8 cellular contexts compared by ENCODE assay signal in genomic region chr20:41693136-41693979, GRCh38.
DNase-seq lines count a peak whose midpoint lies in the region; ATAC-seq and TF ChIP-seq lines count a peak whose summit lies in the region.

No MANE protein-coding gene starts in this region.

- H3K27me3 ChIP-seq in heart left ventricle (no peaks in the 10 kb centered on the region), trophoblast cell (ENCODE audit: insufficient read depth, low read length) (no peaks in the 10 kb centered on the region), transverse colon (no peaks in the 10 kb centered on the region)

- H3K14ac ChIP-seq in trophoblast cell (ENCODE audit: low read length) = peak overlapping the region; percentile 82

- H3K36me3 ChIP-seq in heart left ventricle (no peaks in the 10 kb centered on the region), trophoblast cell (ENCODE audit: control insufficient read depth in 1 of 2, insufficient read depth in 2 of 2, low read length in 2 of 2) (no peaks in the 10 kb centered on the region), transverse colon (no peaks in the 10 kb centered on the region)

- in situ Hi-C loops in transverse colon (cut with MboI; ENCODE audit: low pct_ligation_motif_present in 1 of 4, low pct_unique_long_range_greater_than_20kb in 1 of 4, low sequenced_read_pairs in 3 of 4) = no loop called here

- no peak overlapping the region for H2AK5ac ChIP-seq in trophoblast cell (ENCODE audit: low read length)

- peak overlapping the region; percentile 86 for H3K18ac ChIP-seq in trophoblast cell (ENCODE audit: low read length)

- H3K4ac ChIP-seq in trophoblast cell (ENCODE audit: low read depth, low read length) = peak overlapping the region; percentile 25

- H2BK120ac ChIP-seq in trophoblast cell (ENCODE audit: insufficient read depth, low read length, poor library complexity) = peak overlapping the region; percentile 84

- H3K4me3 ChIP-seq in GM12864 (ENCODE audit: low read depth, low read length) (peak overlapping the region; percentile 67), heart left ventricle (peak overlapping the region; percentile 56 to 87 (median 73)), trophoblast cell (ENCODE audit: low read depth, low read length) (peak overlapping the region; percentile 80), transverse colon (peak overlapping the region; percentile 65 to 84 (median 65))

- no peak overlapping the region for H3K23ac ChIP-seq in trophoblast cell (ENCODE audit: low read length)

- intact Hi-C loops in heart left ventricle (cut with DNase I) (loop anchor here in 6 of 10 donors (5.0 to 10.0 kb wide), 9 partner anchors 76 to 556 kb away; partner anchors contain the start of genes CHD6 (in 5 of the 6), LPIN3 (in 3 of the 6) and PLCG1 (in 1 of the 6)), transverse colon (cut with DNase I; ENCODE audit: low total_unique reads) (no loop called here)

- peak overlapping the region; percentile 76 for H3K4me2 ChIP-seq in trophoblast cell (ENCODE audit: low read length)

- TF ChIP-seq POLR2A in heart left ventricle (IDR thresholded peaks at IDR 0.05) = peak in 1 of 2 donors; percentile 33
- peak; percentile 54 for TF ChIP-seq POLR2A in transverse colon (IDR thresholded peaks at IDR 0.05)

- H3K27ac ChIP-seq in heart left ventricle (peak overlapping the region; percentile 82 to 95 (median 90)), trophoblast cell (ENCODE audit: low read depth, low read length) (no peak overlapping the region), transverse colon (peak overlapping the region; percentile 89 to 93 (median 90))

- 0 to 1% (median 1%) methylated on average over 26 to 33 of the region's 33 CpGs for WGBS in heart left ventricle, 4 donors
- WGBS in trophoblast cell (ENCODE audit: extremely low coverage, insufficient coverage, insufficient read length) = no CpG with 5 or more reads among the region's 33 CpGs
- 0% methylated on average over 2 to 32 of the region's 33 CpGs for WGBS in transverse colon (ENCODE audit: low coverage in 1 of 2), 2 donors

- ATAC-seq in HG02588 (IDR thresholded peaks at IDR 0.05; ENCODE audit: unreplicated experiment) (peak; percentile 81), heart left ventricle (peak; percentile 94 to 97 (median 96))

- TF ChIP-seq EP300 in transverse colon (IDR thresholded peaks at IDR 0.05; ENCODE audit: low read depth) = no peak

- DNase-seq in GM12864 (ENCODE audit: low read depth) (peak; percentile 91), NCI-H1092 (lab: John Stamatoyannopoulos, UW) (peak; percentile 96), SKM-1 (lab: John Stamatoyannopoulos, UW; ENCODE audit: unreplicated experiment) (peak; percentile 61), heart left ventricle (peak; percentile 80 to 90 (median 84)), trophoblast cell (peak; percentile 56 to 72), transverse colon (peak; percentile 82)
- peak; percentile 47 for DNase-seq in activated naive CD8-positive, alpha-beta T cell treated with anti-CD3 and anti-CD28 coated beads, Interleukin-2, amount 50 U/mL, for 16 hours (ENCODE audit: low read depth, low spot score)

- peak overlapping the region; percentile 30 for H2BK12ac ChIP-seq in trophoblast cell (ENCODE audit: low read length)

- peak overlapping the region; percentile 16 for H2BK5ac ChIP-seq in trophoblast cell (ENCODE audit: low read depth, low read length, poor library complexity)

- H3K9me3 ChIP-seq in heart left ventricle = no peaks in the 10 kb centered on the region
- H3K9me3 ChIP-seq in trophoblast cell (ENCODE audit: insufficient read depth, low read depth, low read length) = no peaks in the 10 kb centered on the region
- no peaks in the 10 kb centered on the region for H3K9me3 ChIP-seq in transverse colon

- H4K12ac ChIP-seq in trophoblast cell (ENCODE audit: low read depth, low read length) = peak overlapping the region; percentile 94

- peak overlapping the region; percentile 11 for H3K9ac ChIP-seq in trophoblast cell (ENCODE audit: low read length)

- peaks cover 0 to 25% (median 6%) of the 10 kb centered on the region in 12 donors for H3K4me1 ChIP-seq in heart left ventricle
- H3K4me1 ChIP-seq in trophoblast cell (ENCODE audit: control insufficient read depth in 1 of 2, insufficient read depth in 2 of 2, low read length in 2 of 2) = peaks cover 3 to 5% of the 10 kb centered on the region in 2 experiments
- H3K4me1 ChIP-seq in transverse colon = peaks cover 0 to 17% (median 0%) of the 10 kb centered on the region in 4 donors

- H4K8ac ChIP-seq in trophoblast cell (ENCODE audit: low read depth, low read length) = peak overlapping the region; percentile 97

- peak; percentile 25 for TF ChIP-seq CTCF in GM12864 (IDR thresholded peaks at IDR 0.05; ENCODE audit: low read depth, low read length, missing control alignments)
- TF ChIP-seq CTCF in heart left ventricle (IDR thresholded peaks at IDR 0.05) = peak; percentile 38 to 85 (median 56)
- peak; percentile 34 to 61 (median 52) for TF ChIP-seq CTCF in transverse colon (IDR thresholded peaks at IDR 0.05)

- peaks cover 2% of the 10 kb centered on the region for H3K79me2 ChIP-seq in trophoblast cell (ENCODE audit: control insufficient read depth, insufficient read depth, low read length, poor library complexity)

- H4K91ac ChIP-seq in trophoblast cell (ENCODE audit: low read depth, low read length) = peak overlapping the region; percentile 91

- H2AFZ ChIP-seq in trophoblast cell (ENCODE audit: insufficient read depth, low read length, poor library complexity) = peak overlapping the region; percentile 99

- H3K79me1 ChIP-seq in trophoblast cell (ENCODE audit: low read length) = peaks cover 7% of the 10 kb centered on the region
